Comparison of ENCODE assay signal across 27 cellular contexts in the genomic region with DNA sequence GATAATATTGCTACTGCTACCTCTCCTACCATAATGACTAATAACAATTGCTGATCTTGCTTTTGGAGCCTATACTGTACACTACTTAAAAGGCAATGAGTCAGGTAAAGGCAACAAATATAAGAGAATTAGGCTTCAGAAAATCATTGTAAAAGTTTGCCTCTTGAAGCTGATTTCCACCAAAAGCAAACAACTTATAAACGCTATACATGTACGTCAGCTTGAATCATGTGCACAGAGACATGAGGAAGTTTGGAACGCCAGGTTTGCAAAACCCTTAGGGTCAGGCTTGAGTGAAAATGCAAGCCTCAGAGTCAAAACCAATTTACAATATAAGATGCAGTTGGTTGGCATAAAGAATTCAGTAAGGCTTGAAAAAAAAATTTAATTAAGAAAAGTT.
"Had no signal": no experiment of that assay in that cellular context is flagged by ENCODE, and none has a peak within 500 bp of the region (broad histone marks: within the 10 kb centered on the region; RNA-seq: fewer than 3 reads in every experiment).

No MANE protein-coding gene starts in this region.

- H3K4me1 ChIP-seq: left ventricle myocardium inferior, prostate gland, stomach, testis, thyroid gland, upper lobe of right lung had no signal

- H3K4me3 ChIP-seq: left ventricle myocardium inferior, lung, pancreas, prostate gland, skin epidermis, stomach, testis, thyroid gland, upper lobe of right lung had no signal

- DNase-seq: hippocampal formation; kidney glomerular epithelial cell; left cardiac atrium; left ventricle myocardium inferior; mesendoderm; naive thymus-derived CD4-positive, alpha-beta T cell; pancreas; posterior cingulate gyrus; retina; right cardiac atrium; stimulated activated CD4-positive, alpha-beta T cell treated with anti-CD3 and anti-CD28 coated beads, Interleukin-12 subunit alpha, Interleukin-12 subunit beta, amount 100 ng/mL, for 4 hours; stimulated activated CD4-positive, alpha-beta T cell treated with anti-CD3 and anti-CD28 coated beads, Interleukin-15, amount 100 ng/mL, for 24 hours; stimulated activated CD4-positive, alpha-beta T cell treated with anti-CD3 and anti-CD28 coated beads, Interleukin-2, amount 100 ng/mL, for 24 hours; stimulated activated CD4-positive, alpha-beta T cell treated with anti-CD3 and anti-CD28 coated beads, Interleukin-4, amount 100 ng/mL, for 1 hour; stimulated activated naive B cell treated with anti-CD40 and anti-IgM and Interleukin-4, amounts not matched to agents 10 μg/mL and 1 μg/mL and 100 μg/mL, for 72 hours; stimulated activated naive CD8-positive, alpha-beta T cell treated with anti-CD3 and anti-CD28 coated beads, Interleukin-15, Interleukin-2, amounts not matched to agents 100 U/mL and 50 U/mL, for 24 hours; stomach; testis; thyroid gland; trophoblast cell; upper lobe of right lung had no signal

- H3K9me3 ChIP-seq: left ventricle myocardium inferior, pancreas, prostate gland, stomach, testis, thyroid gland, upper lobe of right lung had no signal

- H3K36me3 ChIP-seq: left ventricle myocardium inferior, pancreas, prostate gland, stomach, thyroid gland, upper lobe of right lung had no signal

- H3K36me3 Mint-ChIP-seq: mesothelial cell of epicardium; naive thymus-derived CD4-positive, alpha-beta T cell; natural killer cell treated with Interleukin-12 subunit alpha and Interleukin-12 subunit beta and Interleukin-15 and Interleukin-18, amount 100 ng/mL, for 72 hours; stimulated activated naive B cell treated with anti-CD40 and anti-IgM and Interleukin-4, amounts not matched to agents 10 μg/mL and 1 μg/mL and 100 μg/mL, for 72 hours had no signal

- H3K27ac ChIP-seq: left ventricle myocardium inferior, pancreas, prostate gland, skin epidermis, stomach, testis, thyroid gland, upper lobe of right lung had no signal

- ATAC-seq: left cardiac atrium; naive thymus-derived CD4-positive, alpha-beta T cell; natural killer cell treated with Interleukin-12 subunit alpha and Interleukin-12 subunit beta and Interleukin-15 and Interleukin-18, amount 100 ng/mL, for 72 hours; pancreas; right cardiac atrium; sciatic nerve; stimulated activated naive B cell treated with anti-CD40 and anti-IgM and Interleukin-4, amounts not matched to agents 10 μg/mL and 1 μg/mL and 100 μg/mL, for 72 hours; stimulated activated naive CD8-positive, alpha-beta T cell treated with anti-CD3 and anti-CD28 coated beads, Interleukin-15, Interleukin-2, amounts not matched to agents 100 U/mL and 50 U/mL, for 24 hours had no signal

- H3K4me1 Mint-ChIP-seq: mesothelial cell of epicardium; naive thymus-derived CD4-positive, alpha-beta T cell; stimulated activated naive B cell treated with anti-CD40 and anti-IgM and Interleukin-4, amounts not matched to agents 10 μg/mL and 1 μg/mL and 100 μg/mL, for 72 hours had no signal

- H3K4me3 Mint-ChIP-seq: mesothelial cell of epicardium; naive thymus-derived CD4-positive, alpha-beta T cell; natural killer cell treated with Interleukin-12 subunit alpha and Interleukin-12 subunit beta and Interleukin-15 and Interleukin-18, amount 100 ng/mL, for 72 hours; stimulated activated naive B cell treated with anti-CD40 and anti-IgM and Interleukin-4, amounts not matched to agents 10 μg/mL and 1 μg/mL and 100 μg/mL, for 72 hours had no signal

- H3K27ac Mint-ChIP-seq: mesothelial cell of epicardium; naive thymus-derived CD4-positive, alpha-beta T cell; natural killer cell treated with Interleukin-12 subunit alpha and Interleukin-12 subunit beta and Interleukin-15 and Interleukin-18, amount 100 ng/mL, for 72 hours; stimulated activated naive B cell treated with anti-CD40 and anti-IgM and Interleukin-4, amounts not matched to agents 10 μg/mL and 1 μg/mL and 100 μg/mL, for 72 hours had no signal

- H3K27me3 ChIP-seq: pancreas, stomach, testis, thyroid gland, upper lobe of right lung had no signal

- H3K9me3 Mint-ChIP-seq: mesothelial cell of epicardium; natural killer cell treated with Interleukin-12 subunit alpha and Interleukin-12 subunit beta and Interleukin-15 and Interleukin-18, amount 100 ng/mL, for 72 hours; stimulated activated naive B cell treated with anti-CD40 and anti-IgM and Interleukin-4, amounts not matched to agents 10 μg/mL and 1 μg/mL and 100 μg/mL, for 72 hours had no signal
